ENCODE assay signal across 8 cellular contexts in the genomic region with DNA sequence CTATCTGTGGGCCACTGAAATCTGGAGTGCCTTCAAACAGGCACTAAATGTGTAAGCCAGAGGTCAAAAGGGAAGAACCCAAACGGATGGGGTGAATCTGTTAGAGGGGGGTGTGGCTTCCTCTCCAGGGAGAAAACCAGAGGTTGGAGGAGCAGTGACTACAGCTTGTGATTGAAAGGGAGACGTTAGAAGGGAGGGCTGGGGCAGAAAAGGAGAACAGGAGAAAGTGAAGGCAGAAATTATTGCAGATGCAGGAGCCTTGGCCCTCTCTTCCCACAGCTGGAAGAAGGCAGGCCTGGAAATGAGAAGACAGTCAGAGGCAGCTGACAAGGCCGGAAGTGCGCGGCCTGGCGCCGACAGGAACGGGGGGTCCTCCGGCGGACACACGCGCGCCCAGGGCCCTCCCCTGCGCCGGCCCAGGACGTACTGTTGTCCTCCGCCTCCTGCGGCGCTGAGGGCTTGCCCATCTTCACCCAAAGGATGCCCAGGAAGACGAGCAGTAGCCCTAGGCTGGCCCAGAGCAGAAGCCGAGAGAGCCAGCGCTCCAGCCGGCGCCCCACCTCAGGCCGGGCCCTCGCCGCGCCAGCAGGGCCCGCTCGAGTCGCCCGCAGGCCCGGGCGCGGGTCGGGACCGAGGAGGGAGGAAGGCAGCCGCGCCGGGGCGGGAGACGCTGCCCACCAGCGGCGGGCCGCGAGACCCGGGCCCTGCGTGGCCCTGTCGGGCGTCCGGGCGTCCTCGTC. TPM values are rescaled to one million over a fixed set of nuclear protein-coding genes. Genes with fewer than 3 reads are reported as not detected.
DNase-seq lines count a peak whose midpoint lies in the region; ATAC-seq and TF ChIP-seq lines count a peak whose summit lies in the region.

No MANE protein-coding gene starts in this region.

- H3K27me3 ChIP-seq in DND-41 (ENCODE audit: insufficient read depth, low read length, poor library complexity) (no peaks in the 10 kb centered on the region), HUES48 (ENCODE audit: control insufficient read depth, insufficient read depth, low read length) (no peaks in the 10 kb centered on the region), ascending aorta (no peaks in the 10 kb centered on the region), right cardiac atrium (ENCODE audit: control insufficient read depth, insufficient read depth) (no peaks in the 10 kb centered on the region), rectal smooth muscle tissue (ENCODE audit: control insufficient read depth, insufficient read depth, low read length) (no peaks in the 10 kb centered on the region)

- peak; percentile 73 for DNase-seq in DND-41
- peak; percentile 28 to 74 (median 38) for DNase-seq in T-helper 1 cell
- DNase-seq in ascending aorta (ENCODE audit: low spot score in 2 of 2): peak; percentile 44 to 86
- peak; percentile 83 to 91 (median 91) for DNase-seq in right cardiac atrium
- no peak for DNase-seq in NCI-H1436 treated with DMSO at 0.1 percent for 48 hours (lab: John Stamatoyannopoulos, UW)

- intact Hi-C loops in ascending aorta (cut with DNase I) (loop anchor here (1.0 to 2.0 kb wide), 2 partner anchors 17 to 203 kb away; no protein-coding TSS in a partner anchor), right cardiac atrium (cut with DNase I) (no loop called here)

- ATAC-seq in DND-41 (ENCODE audit: insufficient read depth, low read depth) (peak; percentile 67), GM21447 (IDR thresholded peaks at IDR 0.05; ENCODE audit: unreplicated experiment) (peak; percentile 51), right cardiac atrium (peak; percentile 75 to 78)

- H3K9ac ChIP-seq in DND-41 (ENCODE audit: low read depth, low read length) (peak overlapping the region; percentile 96), HUES48 (ENCODE audit: low read depth, low read length) (peak overlapping the region; percentile 76), rectal smooth muscle tissue (ENCODE audit: low read length) (peak overlapping the region; percentile 66)

- H3K9me3 ChIP-seq in DND-41 (ENCODE audit: insufficient read depth, low read length, severe bottlenecking) (no peaks in the 10 kb centered on the region), HUES48 (ENCODE audit: control insufficient read depth, insufficient read depth, low read length) (no peaks in the 10 kb centered on the region), ascending aorta (no peaks in the 10 kb centered on the region), right cardiac atrium (ENCODE audit: control insufficient read depth, low read length) (no peaks in the 10 kb centered on the region)

- peak overlapping the region; percentile 85 for H3K4me2 ChIP-seq in DND-41 (ENCODE audit: insufficient read depth, low read length)

- peak overlapping the region; percentile 63 to 88; a peak in 3 of 4 replicates for H3K4me3 ChIP-seq in DND-41 (ENCODE audit: low read depth in 1 of 2, low read length in 2 of 2)
- peak overlapping the region; percentile 83 for H3K4me3 ChIP-seq in HUES48 (ENCODE audit: low read depth, low read length)
- peak overlapping the region; percentile 95 for H3K4me3 ChIP-seq in ascending aorta
- H3K4me3 ChIP-seq in right cardiac atrium (ENCODE audit: low read length): peak overlapping the region; percentile 83
- H3K4me3 ChIP-seq in rectal smooth muscle tissue (ENCODE audit: low read length): peak overlapping the region; percentile 87

- peak overlapping the region; percentile 94 for H2AFZ ChIP-seq in DND-41 (ENCODE audit: low read depth, low read length)

- TF ChIP-seq CTCF in DND-41 (IDR thresholded peaks at IDR 0.05; ENCODE audit: borderline replicate concordance, extremely low read depth, low read length, poor library complexity, severe bottlenecking) (no peak), ascending aorta (IDR thresholded peaks at IDR 0.05) (no peak)

- peak overlapping the region; percentile 91 for H3K27ac ChIP-seq in DND-41 (ENCODE audit: low read length)
- peak overlapping the region; percentile 81 for H3K27ac ChIP-seq in HUES48 (ENCODE audit: low read depth, low read length)
- H3K27ac ChIP-seq in ascending aorta: peak overlapping the region; percentile 97 to 98
- peak overlapping the region; percentile 92 for H3K27ac ChIP-seq in right cardiac atrium (ENCODE audit: low read length)
- peak overlapping the region; percentile 95 for H3K27ac ChIP-seq in rectal smooth muscle tissue (ENCODE audit: low read depth, low read length)

- peaks cover 46% of the 10 kb centered on the region for H3K36me3 ChIP-seq in DND-41 (ENCODE audit: insufficient read depth, low read length)
- H3K36me3 ChIP-seq in HUES48 (ENCODE audit: control insufficient read depth, insufficient read depth, low read length): peaks cover 19% of the 10 kb centered on the region
- peaks cover 21 to 22% of the 10 kb centered on the region in 2 donors for H3K36me3 ChIP-seq in ascending aorta
- peaks cover 20% of the 10 kb centered on the region for H3K36me3 ChIP-seq in rectal smooth muscle tissue (ENCODE audit: control insufficient read depth, insufficient read depth, low read length)

- H3K79me2 ChIP-seq in DND-41 (ENCODE audit: insufficient read depth, low read length): peaks cover 58% of the 10 kb centered on the region

- peaks cover 48% of the 10 kb centered on the region for H4K20me1 ChIP-seq in DND-41 (ENCODE audit: insufficient read depth, low read length)

- peaks cover 35% of the 10 kb centered on the region for H3K4me1 ChIP-seq in DND-41 (ENCODE audit: insufficient read depth, low read length)
- H3K4me1 ChIP-seq in HUES48 (ENCODE audit: control insufficient read depth, insufficient read depth, low read length): peaks cover 62% of the 10 kb centered on the region
- peaks cover 13 to 29% of the 10 kb centered on the region in 2 donors for H3K4me1 ChIP-seq in ascending aorta
- H3K4me1 ChIP-seq in right cardiac atrium (ENCODE audit: control insufficient read depth, insufficient read depth, low read length): peaks cover 4% of the 10 kb centered on the region
- peaks cover 38% of the 10 kb centered on the region for H3K4me1 ChIP-seq in rectal smooth muscle tissue (ENCODE audit: control insufficient read depth, insufficient read depth, low read length)

- under 1% methylated on average over 53 of the region's 53 CpGs for WGBS in right cardiac atrium

RNA-seq across cellular contexts. Expression of a gene that starts 0.8 kb away (rescaled TPM):
- 104 TPM for total RNA-seq in ascending aorta
- 10 to 100 TPM; 29.5 to 34.6 (median 32.9) TPM for total RNA-seq in right cardiac atrium
- polyA plus RNA-seq in right cardiac atrium: 33.2 TPM

RNA-seq across cellular contexts. Expression of a gene that starts 15.7 kb away (rescaled TPM):
- total RNA-seq in ascending aorta: not detected
- not detected for total RNA-seq in right cardiac atrium
- polyA plus RNA-seq in right cardiac atrium: not detected

RNA-seq across cellular contexts. Expression of a gene that starts 41.4 kb away (rescaled TPM):
- total RNA-seq in ascending aorta (not detected), right cardiac atrium (10 to 100 TPM in 3 of 4 donors, 1 to 10 TPM in 1; 10.0 to 44.4 (median 27.1) TPM)
- 14.4 TPM for polyA plus RNA-seq in right cardiac atrium

Comparison
In these comparisons a context has a peak if more than half of its experiments do, and no peak if none do; other contexts are left out.
1. RNA of a gene that starts 41.4 kb away (total RNA-seq): 10.0 to 44.4 TPM in right cardiac atrium; not detected in ascending aorta (single experiment); every median in the first group is over 10 times any median in the second.
2. Peak in every context shown above with its lines, with median percentiles within 50 percentile points of each other: ATAC-seq, H3K27ac ChIP-seq, H3K4me3 ChIP-seq and H3K9ac ChIP-seq.